ENCODE assay signal across 8 cellular contexts in genomic region chr11:16613401-16614381, GRCh38.
DNase-seq lines count a peak whose midpoint lies in the region; ATAC-seq and TF ChIP-seq lines count a peak whose summit lies in the region.

No MANE protein-coding gene starts in this region.

- peaks cover 50 to 54% of the 10 kb centered on the region in 2 donors for H3K27me3 Mint-ChIP-seq in T-cell
- peaks cover 23% of the 10 kb centered on the region for H3K27me3 Mint-ChIP-seq in MCF 10A (ENCODE audit: insufficient read depth, unreplicated experiment)

- POLR2A ChIA-PET in T-cell (lab: Charles Lee) (no interaction called here), MCF 10A (lab: Yijun Ruan, JAX) (interaction anchor here (0.9 to 2.3 kb wide), 10 partner anchors 8 to 957 kb away, joined by 3 to 9 read pairs (median 3); no protein-coding TSS in a partner anchor)

- H3K4me3 ChIP-seq in iPS-18a (ENCODE audit: low read length) (peak overlapping the region; percentile 69), sigmoid colon (peak overlapping the region; percentile 12 to 38 (median 34))

- H3K27me3 ChIP-seq in iPS-18a (ENCODE audit: control insufficient read depth, insufficient read depth, low read length) (peaks cover 91% of the 10 kb centered on the region), sigmoid colon (peaks cover 52 to 100% (median 88%) of the 10 kb centered on the region in 3 donors)

- 1% methylated on average over 74 of the region's 74 CpGs for WGBS in sigmoid colon, 2 donors

- H3K36me3 ChIP-seq in iPS-18a (ENCODE audit: control insufficient read depth, low read depth, low read length), result no peaks in the 10 kb centered on the region
- no peaks in the 10 kb centered on the region for H3K36me3 ChIP-seq in sigmoid colon

- H3K9me3 Mint-ChIP-seq in T-cell (no peaks in the 10 kb centered on the region), MCF 10A (ENCODE audit: unreplicated experiment) (no peaks in the 10 kb centered on the region)

- H3K27ac Mint-ChIP-seq in T-cell (no peak overlapping the region), MCF 10A (ENCODE audit: low read depth, unreplicated experiment) (peak overlapping the region; percentile 49)

- H3K4me3 Mint-ChIP-seq in T-cell (peak overlapping the region; percentile 61 to 78 (median 66)), MCF 10A (ENCODE audit: unreplicated experiment) (peak overlapping the region; percentile 73)

- H3K9me3 ChIP-seq in iPS-18a (ENCODE audit: control insufficient read depth, low read depth, low read length) (no peaks in the 10 kb centered on the region), sigmoid colon (no peaks in the 10 kb centered on the region)

- TF ChIP-seq CTCF in 22Rv1 (IDR thresholded peaks at IDR 0.05), result peak; percentile 86
- TF ChIP-seq CTCF in MCF 10A (IDR thresholded peaks at IDR 0.05; ENCODE audit: unreplicated experiment), result peak; percentile 95
- TF ChIP-seq CTCF in sigmoid colon (IDR thresholded peaks at IDR 0.05), result peak; percentile 58 to 86 (median 73)

- peak overlapping the region; percentile 26 for H3K9ac ChIP-seq in iPS-18a (ENCODE audit: low read length)

- peak; percentile 39 for DNase-seq in NCI-H1436 treated with DMSO at 0.1 percent for 48 hours (lab: John Stamatoyannopoulos, UW)
- peak in 20 of 34 experiments; percentile 22 to 52 (median 36) for DNase-seq in T-cell
- DNase-seq in MCF 10A (ENCODE audit: unreplicated experiment), result peak; percentile 84
- DNase-seq in sigmoid colon, result peak; percentile 89

- CTCF ChIA-PET in T-cell (lab: Charles Lee) (interaction anchor here (0.6 to 1.6 kb wide), 4 partner anchors 8 to 187 kb away, joined by 3 to 5 read pairs (median 3); no protein-coding TSS in a partner anchor), MCF 10A (lab: Yijun Ruan, JAX) (interaction anchor here (0.6 to 3.0 kb wide), 69 partner anchors 9 to 1706 kb away, joined by 3 to 27 read pairs (median 4); no protein-coding TSS in a partner anchor)

- BruUV-seq in MCF 10A (replicated peaks; lab: Mats Ljungman, UMichigan), result no TSS peak

- no peak for TF ChIP-seq POLR2A in GM18505 (IDR thresholded peaks at IDR 0.05; ENCODE audit: borderline replicate concordance, extremely low read depth, insufficient read depth, insufficient read length)
- no peak for TF ChIP-seq POLR2A in sigmoid colon (IDR thresholded peaks at IDR 0.05)

- TF ChIP-seq EP300 in sigmoid colon (IDR thresholded peaks at IDR 0.05), result no peak

- no peak overlapping the region for H3K27ac ChIP-seq in 22Rv1
- H3K27ac ChIP-seq in iPS-18a (ENCODE audit: low read length), result no peak overlapping the region
- peak overlapping the region in 1 of 4 donors; percentile 21 for H3K27ac ChIP-seq in sigmoid colon

- intact Hi-C loops in MCF 10A (cut with micrococcal nuclease), result loop anchor here (1.0 kb wide), 6 partner anchors 422 to 1286 kb away; no protein-coding TSS in a partner anchor
- intact Hi-C loops in sigmoid colon (cut with DNase I), result loop anchor here (2.0 to 5.0 kb wide), 3 partner anchors 797 to 1511 kb away; no protein-coding TSS in a partner anchor

- peak; percentile 100 for ATAC-seq in GM18505 (IDR thresholded peaks at IDR 0.05; ENCODE audit: unreplicated experiment)
- peak; percentile 99 for ATAC-seq in HG02943 (IDR thresholded peaks at IDR 0.05; ENCODE audit: low read depth, unreplicated experiment)
- ATAC-seq in T-cell (replicated peaks in 1 of 4), result peak; percentile 75 to 90 (median 84)

- peaks cover 28 to 36% (median 30%) of the 10 kb centered on the region in 3 donors for H3K4me1 Mint-ChIP-seq in T-cell
- H3K4me1 Mint-ChIP-seq in MCF 10A (ENCODE audit: insufficient read depth, unreplicated experiment), result peaks cover 16% of the 10 kb centered on the region

- H3K36me3 Mint-ChIP-seq in T-cell, result no peaks in the 10 kb centered on the region
- H3K36me3 Mint-ChIP-seq in MCF 10A (ENCODE audit: insufficient read depth, unreplicated experiment), result no peaks in the 10 kb centered on the region

- peaks cover 24% of the 10 kb centered on the region for H3K4me1 ChIP-seq in iPS-18a (ENCODE audit: control insufficient read depth, low read depth, low read length)
- peaks cover 0 to 18% (median 17%) of the 10 kb centered on the region in 4 donors for H3K4me1 ChIP-seq in sigmoid colon

Comparison
In these comparisons a context has a peak if more than half of its experiments do, and no peak if none do; other contexts are left out.
1. DNase-seq: peak in every context shown above with its lines; median percentile 89 in sigmoid colon; 84 in MCF 10A; 39 in NCI-H1436 treated with DMSO at 0.1 percent for 48 hours; 36 in T-cell.